Comparison of ENCODE assay signal across 1 cellular context in genomic region chr10:22554481-22555182, GRCh38.
TF ChIP-seq lines count a peak whose summit lies in the region.

No MANE protein-coding gene starts in this region.

TF ChIP-seq in HEK293, 187 proteins besides CTCF, POLR2A, EP300 and RAD21 (continued from another document):
- TF ChIP-seq ZNF513 (tag by site-specific recombination; IDR thresholded peaks at IDR 0.05) (no peak), BCL11A (tag by site-specific recombination; IDR thresholded peaks at IDR 0.05; ENCODE audit: low read depth) (no peak), ZNF433 (tag by site-specific recombination; IDR thresholded peaks at IDR 0.05; ENCODE audit: low read depth) (no peak), HOXA7 (CRISPR knock-in tag; IDR thresholded peaks at IDR 0.05; ENCODE audit: borderline replicate concordance) (no peak), ZNF639 (tag by site-specific recombination; IDR thresholded peaks at IDR 0.05) (peak; percentile 90), ZNF629 (tag by site-specific recombination; IDR thresholded peaks at IDR 0.05) (peak; percentile 98), ZNF707 (tag by site-specific recombination; IDR thresholded peaks at IDR 0.05) (no peak), EGR2 (tag by site-specific recombination; IDR thresholded peaks at IDR 0.05; ENCODE audit: low read depth) (no peak), BCL6B (tag by site-specific recombination; IDR thresholded peaks at IDR 0.05) (no peak), KLF10 (tag by site-specific recombination; IDR thresholded peaks at IDR 0.05) (0 out of 2 replicates have a peak, but pooled peaks have one; percentile 29), SP3 (tag by site-specific recombination; IDR thresholded peaks at IDR 0.05) (0 out of 2 replicates have a peak, but pooled peaks have one; percentile 21), ZNF18 (tag by site-specific recombination; IDR thresholded peaks at IDR 0.05) (no peak), ZNF112 (tag by site-specific recombination; IDR thresholded peaks at IDR 0.05) (no peak), ZBTB26 (tag by site-specific recombination; optimal IDR thresholded peaks at IDR 0.05) (no peak), ZNF624 (tag by site-specific recombination; IDR thresholded peaks at IDR 0.05) (no peak), ZNF830 (tag by site-specific recombination; IDR thresholded peaks at IDR 0.05; ENCODE audit: low read depth) (no peak), ZSCAN16 (tag by site-specific recombination; IDR thresholded peaks at IDR 0.05) (no peak), ZNF404 (tag by site-specific recombination; IDR thresholded peaks at IDR 0.05) (no peak), ZNF768 (tag by site-specific recombination; IDR thresholded peaks at IDR 0.05) (no peak; the same call in 1 of the 2 replicates), ZNF423 (tag by site-specific recombination; IDR thresholded peaks at IDR 0.05) (no peak), SCRT2 (tag by site-specific recombination; IDR thresholded peaks at IDR 0.05) (peak; percentile 88), KLF17 (tag by site-specific recombination; IDR thresholded peaks at IDR 0.05) (peak; percentile 85), ZNF174 (tag by site-specific recombination; IDR thresholded peaks at IDR 0.05) (no peak), SCRT1 (tag by site-specific recombination; IDR thresholded peaks at IDR 0.05; ENCODE audit: borderline replicate concordance) (no peak), BCL11B (tag by site-specific recombination; IDR thresholded peaks at IDR 0.05; ENCODE audit: low read depth) (no peak), ZNF585B (tag by site-specific recombination; IDR thresholded peaks at IDR 0.05) (no peak), ZNF792 (tag by site-specific recombination; IDR thresholded peaks at IDR 0.05) (0 out of 2 replicates have a peak, but pooled peaks have one; percentile 67), ZNF350 (tag by site-specific recombination; IDR thresholded peaks at IDR 0.05) (no peak), ZBTB48 (tag by site-specific recombination; IDR thresholded peaks at IDR 0.05) (0 out of 2 replicates have a peak, but pooled peaks have one; percentile 29), ZNF23 (tag by site-specific recombination; IDR thresholded peaks at IDR 0.05; ENCODE audit: borderline replicate concordance) (no peak), ZNF37A (tag by site-specific recombination; IDR thresholded peaks at IDR 0.05) (no peak), KLF1 (tag by site-specific recombination; IDR thresholded peaks at IDR 0.05) (no peak), ZNF302 (tag by site-specific recombination; IDR thresholded peaks at IDR 0.05; ENCODE audit: low read depth) (no peak), ZNF704 (tag by site-specific recombination; IDR thresholded peaks at IDR 0.05) (no peak), ZNF26 (tag by site-specific recombination; IDR thresholded peaks at IDR 0.05) (no peak), ZNF335 (tag by site-specific recombination; conservative IDR thresholded peaks at IDR 0.05) (peak; percentile 73; the same call in 1 of the 2 replicates), PBX3 (CRISPR knock-in tag; IDR thresholded peaks at IDR 0.05) (no peak), SALL2 (tag by site-specific recombination; IDR thresholded peaks at IDR 0.05; ENCODE audit: borderline replicate concordance) (no peak), ZNF837 (tag by site-specific recombination; IDR thresholded peaks at IDR 0.05) (no peak), ZSCAN30 (tag by site-specific recombination; IDR thresholded peaks at IDR 0.05) (0 out of 2 replicates have a peak, but pooled peaks have one; percentile 60), ZFP3 (tag by site-specific recombination; IDR thresholded peaks at IDR 0.05; ENCODE audit: low read depth) (no peak), ZNF214 (tag by site-specific recombination; IDR thresholded peaks at IDR 0.05; ENCODE audit: borderline replicate concordance) (no peak), ZNF133 (tag by site-specific recombination; IDR thresholded peaks at IDR 0.05) (no peak), ZNF24 (tag by site-specific recombination; IDR thresholded peaks at IDR 0.05) (peak; percentile 92; the same call in 1 of the 2 replicates), PRDM1 (tag by site-specific recombination; IDR thresholded peaks at IDR 0.05) (no peak), ZNF473 (tag by site-specific recombination; IDR thresholded peaks at IDR 0.05) (no peak), ZNF596 (tag by site-specific recombination; IDR thresholded peaks at IDR 0.05) (0 out of 2 replicates have a peak, but pooled peaks have one; percentile 47), ZBTB6 (tag by site-specific recombination; IDR thresholded peaks at IDR 0.05) (no peak), ZNF202 (tag by site-specific recombination; IDR thresholded peaks at IDR 0.05; ENCODE audit: borderline replicate concordance) (no peak), KLF16 (tag by site-specific recombination; IDR thresholded peaks at IDR 0.05) (no peak), ZNF394 (tag by site-specific recombination; IDR thresholded peaks at IDR 0.05; ENCODE audit: borderline replicate concordance) (peak; percentile 73; the same call in 1 of the 2 replicates), ZBTB1 (tag by site-specific recombination; IDR thresholded peaks at IDR 0.05) (peak; percentile 52; the same call in 1 of the 2 replicates)
